26 cellular contexts compared by ENCODE assay signal in the genomic region with DNA sequence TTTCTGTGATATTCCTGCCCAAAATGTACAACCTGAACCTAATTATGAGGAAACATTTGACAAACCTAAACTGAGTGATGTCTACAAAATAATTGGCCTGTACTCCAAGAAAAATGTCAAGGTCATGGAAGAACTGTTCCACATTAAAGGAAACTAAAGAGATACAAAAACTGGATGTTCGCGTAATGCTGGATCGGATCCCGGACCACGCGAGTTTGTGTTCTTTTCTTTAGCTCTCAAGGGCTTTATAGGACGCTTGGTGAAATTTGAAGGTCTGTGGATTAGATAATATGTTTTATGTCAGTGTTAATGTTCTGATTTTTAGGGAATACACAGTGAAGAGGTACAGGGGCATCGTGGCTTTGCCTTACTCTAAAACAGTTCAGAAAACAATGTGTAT.
A peak's percentile ranks its signal among the peaks of the same experiment; 100 is the strongest.
DNase-seq lines count a peak whose midpoint lies in the region; ATAC-seq and TF ChIP-seq lines count a peak whose summit lies in the region.
"Had no signal": no experiment of that assay in that cellular context is flagged by ENCODE, and none has a peak within 500 bp of the region (broad histone marks: within the 10 kb centered on the region; RNA-seq: fewer than 3 reads in every experiment).

No MANE protein-coding gene starts in this region.

- intact Hi-C loops in ovary (cut with DNase I) (no loop called here), testis (cut with DNase I; ENCODE audit: low total_unique reads) (no loop called here)

- H3K9me3 ChIP-seq in ovary, result no peaks in the 10 kb centered on the region
- no peaks in the 10 kb centered on the region for H3K9me3 ChIP-seq in testis
- H3K9me3 ChIP-seq: BE2C had no signal

- H3K4me1 ChIP-seq in ovary (ENCODE audit: insufficient read depth) (no peaks in the 10 kb centered on the region), testis (peaks cover 9% of the 10 kb centered on the region)
- H3K4me1 ChIP-seq: A549; BE2C; BLaER1; BLaER1 treated with 17β-estradiol and CSF1 and Interleukin-3, amounts not matched to agents 10 nM and 100 nM; Caco-2 had no signal

- H3K27ac ChIP-seq in ovary (no peak overlapping the region), testis (peak overlapping the region in 1 of 2 donors; percentile 34)
- H3K27ac ChIP-seq: 22Rv1; A549; BLaER1; BLaER1 treated with 17β-estradiol and CSF1 and Interleukin-3, amounts not matched to agents 10 nM and 100 nM; C4-2B had no signal

- no peak for TF ChIP-seq EP300 in ovary (IDR thresholded peaks at IDR 0.05)

- ATAC-seq in HG03108 (IDR thresholded peaks at IDR 0.05; ENCODE audit: unreplicated experiment), result no peak
- no peak for ATAC-seq in HG03095 (IDR thresholded peaks at IDR 0.05; ENCODE audit: unreplicated experiment)
- ATAC-seq: A549; CD8-positive, alpha-beta T cell had no signal

- no peaks in the 10 kb centered on the region for H3K36me3 ChIP-seq in ovary
- no peaks in the 10 kb centered on the region for H3K36me3 ChIP-seq in testis (ENCODE audit: low read depth, missing control alignments)
- H3K36me3 ChIP-seq: BE2C; BLaER1; BLaER1 treated with 17β-estradiol and CSF1 and Interleukin-3, amounts not matched to agents 10 nM and 100 nM had no signal

- H3K4me3 ChIP-seq in ovary, result no peak overlapping the region
- no peak overlapping the region for H3K4me3 ChIP-seq in testis
- H3K4me3 ChIP-seq: A549; BLaER1; BLaER1 treated with 17β-estradiol and CSF1 and Interleukin-3, amounts not matched to agents 10 nM and 100 nM had no signal

- TF ChIP-seq POLR2A in ovary (IDR thresholded peaks at IDR 0.05) (no peak), testis (IDR thresholded peaks at IDR 0.05) (no peak)

- DNase-seq in ovary (peak in 3 of 5 donors; percentile 29 to 84 (median 55)), testis (peak; percentile 86)
- DNase-seq: 8988T; ACHN; AML-193; BE2C; C1 segment of cervical spinal cord; Caco-2; Calu3; CD4-positive, alpha-beta memory T cell; CD4-positive, alpha-beta T cell; CD4-positive, CD25-positive, alpha-beta regulatory T cell; CD8-positive, alpha-beta memory T cell; CD8-positive, alpha-beta T cell; DMS 273 treated with DMSO at 0.1 percent for 48 hours; DMS153; DMS79; DND-41; EL had no signal

- TF ChIP-seq CTCF in ovary (IDR thresholded peaks at IDR 0.05) (no peak), testis (IDR thresholded peaks at IDR 0.05) (no peak)

- WGBS in ovary, 3 donors, result 1 to 9% (median 5%) methylated on average over 8 of the region's 8 CpGs
- WGBS in testis, 2 donors, result 22 to 29% methylated on average over 8 of the region's 8 CpGs

- H3K27me3 ChIP-seq in ovary (no peaks in the 10 kb centered on the region), testis (no peaks in the 10 kb centered on the region)
- H3K27me3 ChIP-seq: BE2C; BLaER1; BLaER1 treated with 17β-estradiol and CSF1 and Interleukin-3, amounts not matched to agents 10 nM and 100 nM had no signal
